ENCODE assay signal across 8 cellular contexts in the genomic region with DNA sequence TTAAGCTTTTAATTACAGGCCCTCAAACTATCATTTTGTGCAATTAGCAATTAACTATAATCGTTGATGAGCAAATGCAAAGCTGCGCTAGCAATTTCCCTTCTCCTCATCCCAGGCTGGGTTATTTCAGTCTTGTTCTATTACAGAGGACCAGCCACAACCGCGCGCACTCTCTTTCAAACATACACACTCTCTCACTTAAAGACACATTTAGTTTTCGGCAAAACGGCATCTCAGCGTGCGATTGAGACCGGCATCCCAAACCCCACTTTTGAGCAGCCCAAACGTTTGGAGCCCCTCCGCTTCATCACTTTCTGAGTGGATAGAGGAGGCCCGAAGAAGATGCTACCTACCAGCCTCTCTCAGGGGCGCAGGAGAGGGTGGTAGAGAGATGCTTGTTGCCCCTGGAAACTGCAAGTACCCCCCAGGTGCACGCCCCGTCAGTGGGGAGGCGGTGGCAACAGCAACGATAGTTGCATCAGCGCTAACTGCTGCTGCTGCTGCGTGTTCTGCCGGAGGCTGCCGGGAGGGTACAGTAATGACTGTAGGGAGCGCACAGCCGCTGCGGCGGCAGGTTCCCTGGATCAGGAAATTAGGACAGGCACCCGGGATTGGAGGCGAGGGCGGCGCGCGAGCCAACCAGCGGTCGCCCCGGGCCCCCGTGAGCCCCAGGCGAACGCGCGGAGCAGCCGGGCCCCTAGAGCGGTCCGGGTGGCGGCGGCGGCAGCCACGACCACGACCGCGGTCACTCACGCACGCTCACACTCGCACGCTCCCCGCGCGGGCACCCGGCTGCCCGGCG. TPM values are rescaled to one million over a fixed set of nuclear protein-coding genes. Genes with fewer than 3 reads are reported as not detected.
DNase-seq lines count a peak whose midpoint lies in the region; ATAC-seq and TF ChIP-seq lines count a peak whose summit lies in the region.

No MANE protein-coding gene starts in this region.

- peak overlapping the region in 1 of 3 donors; percentile 41 for H3K4me3 ChIP-seq in liver (ENCODE audit: low read depth in 1 of 3, low read length in 3 of 3)

- H3K27me3 Mint-ChIP-seq in activated B cell treated with CpG ODN at 0.5 μM for 24 hours: peaks cover 52% of the 10 kb centered on the region
- H3K27me3 Mint-ChIP-seq in dendritic cell treated with granulocyte-macrophage colony-stimulating factor and Interleukin-4, amounts not matched to agents 40 ng/mL and 50 ng/mL, for 4 days: peaks cover 72% of the 10 kb centered on the region

- TF ChIP-seq RAD21 in liver (IDR thresholded peaks at IDR 0.05): peak; percentile 35 to 59

- no peak for TF ChIP-seq CTCF in activated B cell treated with CpG ODN at 0.5 μM for 24 hours (IDR thresholded peaks at IDR 0.05)
- TF ChIP-seq CTCF in liver (IDR thresholded peaks at IDR 0.05; ENCODE audit: low read depth, low read length, missing input control): no peak

- peaks cover 9 to 29% (median 16%) of the 10 kb centered on the region in 4 donors for H3K4me1 ChIP-seq in liver (ENCODE audit: control insufficient read depth in 4 of 4, insufficient read depth in 4 of 4, low read length in 3 of 4)

- no peak overlapping the region for H3K9ac ChIP-seq in liver (ENCODE audit: low read depth in 1 of 2, low read length in 2 of 2)

- H3K27ac Mint-ChIP-seq in activated B cell treated with CpG ODN at 0.5 μM for 24 hours: peak overlapping the region; percentile 6
- H3K27ac Mint-ChIP-seq in dendritic cell treated with granulocyte-macrophage colony-stimulating factor and Interleukin-4, amounts not matched to agents 40 ng/mL and 50 ng/mL, for 4 days: no peak overlapping the region

- ATAC-seq in HG03066 (IDR thresholded peaks at IDR 0.05; ENCODE audit: low read depth, unreplicated experiment) (peak; percentile 32), activated B cell treated with CpG ODN at 0.5 μM for 24 hours (ENCODE audit: low read depth) (peak; percentile 52)

- no peak overlapping the region for H3K27ac ChIP-seq in liver (ENCODE audit: low read depth in 1 of 2, low read length in 2 of 2)

- intact Hi-C loops in activated B cell treated with CpG ODN at 0.5 μM for 24 hours (cut with micrococcal nuclease): loop anchor here (5.0 to 10.0 kb wide), 2 partner anchors 36 to 104 kb away; no protein-coding TSS in a partner anchor
- intact Hi-C loops in dendritic cell treated with granulocyte-macrophage colony-stimulating factor and Interleukin-4, amounts not matched to agents 40 ng/mL and 50 ng/mL, for 4 days (cut with micrococcal nuclease): no loop called here

- peak overlapping the region; percentile 85 for H3K4me3 Mint-ChIP-seq in activated B cell treated with CpG ODN at 0.5 μM for 24 hours
- H3K4me3 Mint-ChIP-seq in dendritic cell treated with granulocyte-macrophage colony-stimulating factor and Interleukin-4, amounts not matched to agents 40 ng/mL and 50 ng/mL, for 4 days: peak overlapping the region; percentile 74

- WGBS in liver: 7% methylated on average over 60 of the region's 60 CpGs

- H3K36me3 ChIP-seq in liver (ENCODE audit: control insufficient read depth in 4 of 4, insufficient read depth in 3 of 4, low read depth in 1 of 4, low read length in 3 of 4): no peaks in the 10 kb centered on the region

- DNase-seq in activated T-cell treated with anti-CD3 and anti-CD28 coated beads for 24 hours (ENCODE audit: low read depth): peak; percentile 26
- DNase-seq in activated T-cell treated with anti-CD3 and anti-CD28 coated beads for 4 hours: no peak
- peak; percentile 92 for DNase-seq in NCI-H2171 (lab: John Stamatoyannopoulos, UW)
- peak; percentile 17 for DNase-seq in activated B cell treated with CpG ODN at 0.5 μM for 24 hours
- DNase-seq in stimulated activated CD4-positive, alpha-beta T cell treated with anti-CD3 and anti-CD28 coated beads, Interleukin-2, amount 100 ng/mL, for 48 hours: peak; percentile 42 to 51

- peaks cover 16% of the 10 kb centered on the region for H3K4me1 Mint-ChIP-seq in activated B cell treated with CpG ODN at 0.5 μM for 24 hours
- peaks cover 20% of the 10 kb centered on the region for H3K4me1 Mint-ChIP-seq in dendritic cell treated with granulocyte-macrophage colony-stimulating factor and Interleukin-4, amounts not matched to agents 40 ng/mL and 50 ng/mL, for 4 days (ENCODE audit: low read depth)

- H3K27me3 ChIP-seq in liver (ENCODE audit: control insufficient read depth in 4 of 4, insufficient read depth in 4 of 4, low read length in 3 of 4): peaks cover 0 to 6% (median 2%) of the 10 kb centered on the region in 4 donors

- no peaks in the 10 kb centered on the region for H3K9me3 Mint-ChIP-seq in activated B cell treated with CpG ODN at 0.5 μM for 24 hours
- H3K9me3 Mint-ChIP-seq in dendritic cell treated with granulocyte-macrophage colony-stimulating factor and Interleukin-4, amounts not matched to agents 40 ng/mL and 50 ng/mL, for 4 days: no peaks in the 10 kb centered on the region

- no peaks in the 10 kb centered on the region for H3K36me3 Mint-ChIP-seq in activated B cell treated with CpG ODN at 0.5 μM for 24 hours (ENCODE audit: low read depth)
- no peaks in the 10 kb centered on the region for H3K36me3 Mint-ChIP-seq in dendritic cell treated with granulocyte-macrophage colony-stimulating factor and Interleukin-4, amounts not matched to agents 40 ng/mL and 50 ng/mL, for 4 days (ENCODE audit: low read depth)

- H3K9me3 ChIP-seq in liver (ENCODE audit: control insufficient read depth in 4 of 4, low read length in 3 of 4): no peaks in the 10 kb centered on the region

- POLR2A ChIA-PET in activated B cell treated with CpG ODN at 0.5 μM for 24 hours (lab: Charles Lee): no interaction called here

- CTCF ChIA-PET in activated B cell treated with CpG ODN at 0.5 μM for 24 hours (lab: Charles Lee): no interaction called here

TF ChIP-seq in liver, 16 proteins besides CTCF, POLR2A, EP300 and RAD21:
- TF ChIP-seq, protein P1, sequence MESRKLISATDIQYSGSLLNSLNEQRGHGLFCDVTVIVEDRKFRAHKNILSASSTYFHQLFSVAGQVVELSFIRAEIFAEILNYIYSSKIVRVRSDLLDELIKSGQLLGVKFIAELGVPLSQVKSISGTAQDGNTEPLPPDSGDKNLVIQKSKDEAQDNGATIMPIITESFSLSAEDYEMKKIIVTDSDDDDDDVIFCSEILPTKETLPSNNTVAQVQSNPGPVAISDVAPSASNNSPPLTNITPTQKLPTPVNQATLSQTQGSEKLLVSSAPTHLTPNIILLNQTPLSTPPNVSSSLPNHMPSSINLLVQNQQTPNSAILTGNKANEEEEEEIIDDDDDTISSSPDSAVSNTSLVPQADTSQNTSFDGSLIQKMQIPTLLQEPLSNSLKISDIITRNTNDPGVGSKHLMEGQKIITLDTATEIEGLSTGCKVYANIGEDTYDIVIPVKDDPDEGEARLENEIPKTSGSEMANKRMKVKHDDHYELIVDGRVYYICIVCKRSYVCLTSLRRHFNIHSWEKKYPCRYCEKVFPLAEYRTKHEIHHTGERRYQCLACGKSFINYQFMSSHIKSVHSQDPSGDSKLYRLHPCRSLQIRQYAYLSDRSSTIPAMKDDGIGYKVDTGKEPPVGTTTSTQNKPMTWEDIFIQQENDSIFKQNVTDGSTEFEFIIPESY (IDR thresholded peaks at IDR 0.05): no peak
- TF ChIP-seq YY1 (IDR thresholded peaks at IDR 0.05) (no peak), HNF4G (IDR thresholded peaks at IDR 0.05) (no peak), FOXA1 (IDR thresholded peaks at IDR 0.05) (no peak)
- TF ChIP-seq, protein P2, sequence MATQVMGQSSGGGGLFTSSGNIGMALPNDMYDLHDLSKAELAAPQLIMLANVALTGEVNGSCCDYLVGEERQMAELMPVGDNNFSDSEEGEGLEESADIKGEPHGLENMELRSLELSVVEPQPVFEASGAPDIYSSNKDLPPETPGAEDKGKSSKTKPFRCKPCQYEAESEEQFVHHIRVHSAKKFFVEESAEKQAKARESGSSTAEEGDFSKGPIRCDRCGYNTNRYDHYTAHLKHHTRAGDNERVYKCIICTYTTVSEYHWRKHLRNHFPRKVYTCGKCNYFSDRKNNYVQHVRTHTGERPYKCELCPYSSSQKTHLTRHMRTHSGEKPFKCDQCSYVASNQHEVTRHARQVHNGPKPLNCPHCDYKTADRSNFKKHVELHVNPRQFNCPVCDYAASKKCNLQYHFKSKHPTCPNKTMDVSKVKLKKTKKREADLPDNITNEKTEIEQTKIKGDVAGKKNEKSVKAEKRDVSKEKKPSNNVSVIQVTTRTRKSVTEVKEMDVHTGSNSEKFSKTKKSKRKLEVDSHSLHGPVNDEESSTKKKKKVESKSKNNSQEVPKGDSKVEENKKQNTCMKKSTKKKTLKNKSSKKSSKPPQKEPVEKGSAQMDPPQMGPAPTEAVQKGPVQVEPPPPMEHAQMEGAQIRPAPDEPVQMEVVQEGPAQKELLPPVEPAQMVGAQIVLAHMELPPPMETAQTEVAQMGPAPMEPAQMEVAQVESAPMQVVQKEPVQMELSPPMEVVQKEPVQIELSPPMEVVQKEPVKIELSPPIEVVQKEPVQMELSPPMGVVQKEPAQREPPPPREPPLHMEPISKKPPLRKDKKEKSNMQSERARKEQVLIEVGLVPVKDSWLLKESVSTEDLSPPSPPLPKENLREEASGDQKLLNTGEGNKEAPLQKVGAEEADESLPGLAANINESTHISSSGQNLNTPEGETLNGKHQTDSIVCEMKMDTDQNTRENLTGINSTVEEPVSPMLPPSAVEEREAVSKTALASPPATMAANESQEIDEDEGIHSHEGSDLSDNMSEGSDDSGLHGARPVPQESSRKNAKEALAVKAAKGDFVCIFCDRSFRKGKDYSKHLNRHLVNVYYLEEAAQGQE (IDR thresholded peaks at IDR 0.05): no peak

RNA-seq across cellular contexts. Expression of a gene that starts 0.5 kb away (rescaled TPM):
- total RNA-seq in activated B cell treated with CpG ODN at 0.5 μM for 24 hours (1.1 and 1.3 TPM in 2 replicates), liver (1 to 10 TPM in 1 of 2 donors, under 1 TPM in 1; 0.70 to 2.8 TPM)
- polyA plus RNA-seq in liver: 1 to 10 TPM in 1 of 2 donors, under 1 TPM in 1; 0.44 to 2.2 TPM
